8 cellular contexts compared by ENCODE assay signal in genomic region chr7:101173752-101174244, GRCh38. TPM values are rescaled to one million over a fixed set of nuclear protein-coding genes. Genes with fewer than 3 reads are reported as not detected.
DNase-seq lines count a peak whose midpoint lies in the region; ATAC-seq and TF ChIP-seq lines count a peak whose summit lies in the region.

No MANE protein-coding gene starts in this region.

- DNase-seq in ELR (ENCODE audit: low read depth): peak; percentile 73
- peak in 70 of 76 experiments; percentile 5 to 79 (median 54) for DNase-seq in HUDEP-2 (lab: John Stamatoyannopoulos, UW; ENCODE audit: unreplicated experiment in 76 of 76)
- peak; percentile 51 for DNase-seq in choroid plexus epithelial cell (ENCODE audit: low read depth)
- no peak for DNase-seq in skeletal muscle cell (ENCODE audit: low read depth)
- DNase-seq in HuH-7 (ENCODE audit: low spot score): no peak
- no peak for DNase-seq in esophagus muscularis mucosa (ENCODE audit: extremely low spot score)

- H3K27ac ChIP-seq in esophagus muscularis mucosa (replicated peaks in 1 of 4): no peak overlapping the region

- peaks cover 37 to 52% (median 40%) of the 10 kb centered on the region in 4 donors for H3K4me1 ChIP-seq in esophagus muscularis mucosa

- TF ChIP-seq POLR2A in esophagus muscularis mucosa (IDR thresholded peaks at IDR 0.05; ENCODE audit: low read depth): no peak

- H3K36me3 ChIP-seq in esophagus muscularis mucosa: no peaks in the 10 kb centered on the region

- WGBS in esophagus muscularis mucosa: 13% methylated on average over 16 of the region's 16 CpGs

- ATAC-seq in GM18517 (IDR thresholded peaks at IDR 0.05; ENCODE audit: unreplicated experiment): no peak

- peak overlapping the region; percentile 32; the same call in 1 of the 2 replicates for H3K4me3 ChIP-seq in WI38 (ENCODE audit: low read depth, low read length)
- H3K4me3 ChIP-seq in choroid plexus epithelial cell (ENCODE audit: low read depth, low read length): no peak overlapping the region
- H3K4me3 ChIP-seq in skeletal muscle cell (ENCODE audit: low read depth, low read length): peak overlapping the region; percentile 27
- H3K4me3 ChIP-seq in esophagus muscularis mucosa: peak overlapping the region in 2 of 4 donors; percentile 7 to 16

- H3K27me3 ChIP-seq in esophagus muscularis mucosa: peaks cover 16 to 100% (median 91%) of the 10 kb centered on the region in 4 donors

- TF ChIP-seq CTCF in WI38 (IDR thresholded peaks at IDR 0.05; ENCODE audit: low read depth, low read length) (no peak), choroid plexus epithelial cell (conservative IDR thresholded peaks at IDR 0.05; ENCODE audit: low read depth, low read length) (no peak), esophagus muscularis mucosa (IDR thresholded peaks at IDR 0.05) (no peak)

- TF ChIP-seq EP300 in esophagus muscularis mucosa (IDR thresholded peaks at IDR 0.05): no peak

- intact Hi-C loops in esophagus muscularis mucosa (cut with DNase I): no loop called here

- no peaks in the 10 kb centered on the region for H3K9me3 ChIP-seq in esophagus muscularis mucosa

RNA-seq across cellular contexts. Expression of gene NAT16, which starts 6.3 kb away (rescaled TPM):
- not detected for total RNA-seq in esophagus muscularis mucosa

RNA-seq across cellular contexts. Expression of gene VGF, which starts 8.4 kb away (rescaled TPM):
- total RNA-seq in esophagus muscularis mucosa: under 1 TPM in 3 of 4 donors, not detected in 1; 0.23 to 0.33 (median 0.26) TPM

RNA-seq across cellular contexts. Expression of gene AP1S1, which starts 19.5 kb away (rescaled TPM):
- total RNA-seq in esophagus muscularis mucosa: 10 to 100 TPM; 28.2 to 44.4 (median 35.5) TPM

RNA-seq across cellular contexts. Expression of gene MOGAT3, which starts 27.0 kb away (rescaled TPM):
- total RNA-seq in esophagus muscularis mucosa: under 1 TPM in 1 of 4 donors, not detected in 3; 0.17 TPM

RNA-seq across cellular contexts. Expression of gene PLOD3, which starts 43.6 kb away (rescaled TPM):
- total RNA-seq in esophagus muscularis mucosa: 10 to 100 TPM; 30.3 to 60.2 (median 50.1) TPM

Comparison
In these comparisons a context has a peak if more than half of its experiments do, and no peak if none do; other contexts are left out.
1. DNase-seq: peak in ELR (single experiment), HUDEP-2 (70 of 76) and choroid plexus epithelial cell (single experiment); none in skeletal muscle cell (single experiment), HuH-7 (single experiment) and esophagus muscularis mucosa (single experiment).